Comparison of ENCODE assay signal across 8 cellular contexts in the genomic region with DNA sequence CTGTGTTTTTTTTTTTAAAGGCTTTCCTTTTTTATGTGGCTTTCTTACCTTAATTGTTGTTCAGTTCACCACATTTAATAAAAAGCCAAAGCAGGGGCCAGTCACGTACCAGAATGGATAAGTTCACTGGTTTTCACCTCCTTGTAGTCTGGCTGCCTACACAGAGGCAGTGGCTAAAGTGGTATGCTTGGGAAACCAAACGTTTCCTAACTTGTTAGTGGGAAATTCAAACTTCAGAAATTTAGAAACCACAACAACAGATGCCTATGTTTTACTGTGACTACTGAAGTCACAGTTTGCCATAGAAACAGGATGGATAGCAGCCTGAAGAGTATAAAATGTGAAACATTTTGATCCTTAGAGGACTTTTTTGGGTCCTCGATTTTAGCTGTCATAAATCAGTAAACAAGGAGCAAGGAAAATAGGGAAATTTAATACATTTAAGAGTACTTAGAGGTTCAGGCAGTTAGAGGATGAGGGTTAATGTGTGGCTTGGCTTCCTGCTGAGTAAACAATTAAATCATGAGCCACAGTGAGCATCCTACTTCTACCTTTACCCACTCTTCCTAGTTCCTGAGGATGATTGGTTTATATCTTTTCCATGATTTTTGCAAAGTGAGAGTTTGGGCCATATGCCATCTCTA. TPM values are rescaled to one million over a fixed set of nuclear protein-coding genes. Genes with fewer than 3 reads are reported as not detected.
DNase-seq lines count a peak whose midpoint lies in the region; ATAC-seq, FAIRE-seq and TF ChIP-seq lines count a peak whose summit lies in the region.
"Had no signal": no experiment of that assay in that cellular context is flagged by ENCODE, and none has a peak within 500 bp of the region (broad histone marks: within the 10 kb centered on the region; RNA-seq: fewer than 3 reads in every experiment).

No MANE protein-coding gene starts in this region.

- H3K27ac Mint-ChIP-seq in chondrocyte (ENCODE audit: unreplicated experiment) = peak overlapping the region; percentile 96

- peaks cover 33% of the 10 kb centered on the region for H3K36me3 Mint-ChIP-seq in chondrocyte (ENCODE audit: low read depth)

- H3K4me2 ChIP-seq in skeletal muscle satellite cell (ENCODE audit: low read length) = peak overlapping the region; percentile 15

- peak; percentile 61 for FAIRE-seq in GM18507 (lab: Jason Lieb, UNC)

- H3K27me3 ChIP-seq in skeletal muscle satellite cell (ENCODE audit: control insufficient read depth, insufficient read depth, low read length) = no peaks in the 10 kb centered on the region

- H3K4me3 ChIP-seq in skeletal muscle satellite cell (ENCODE audit: low read length) = no peak overlapping the region

- peak overlapping the region; percentile 71 for H3K9ac ChIP-seq in skeletal muscle satellite cell (ENCODE audit: low read depth, low read length)

- no peak overlapping the region for H3K4me3 Mint-ChIP-seq in chondrocyte (ENCODE audit: unreplicated experiment)

- ATAC-seq in GM21786 (IDR thresholded peaks at IDR 0.05; ENCODE audit: unreplicated experiment) (no peak), left ventricle myocardium superior (no peak)

- peaks cover 53% of the 10 kb centered on the region for H3K4me1 ChIP-seq in skeletal muscle satellite cell (ENCODE audit: control insufficient read depth, insufficient read depth, low read length)

- DNase-seq in GM18507 (ENCODE audit: extremely low spot score, insufficient read length, low read depth) = no peak
- peak; percentile 66 for DNase-seq in MV-4-11 (lab: John Stamatoyannopoulos, UW)
- no peak for DNase-seq in chondrocyte (ENCODE audit: low spot score)
- DNase-seq in left ventricle myocardium superior = no peak
- no peak for DNase-seq in SW480 (ENCODE audit: low spot score)
- DNase-seq: NCI-H1436 had no signal

- H3K9me3 ChIP-seq in skeletal muscle satellite cell (replicated peaks; ENCODE audit: low read length) = no peaks in the 10 kb centered on the region

- H3K36me3 ChIP-seq in skeletal muscle satellite cell (ENCODE audit: insufficient read depth, low read length) = peaks cover 16% of the 10 kb centered on the region

- no peaks in the 10 kb centered on the region for H3K27me3 Mint-ChIP-seq in chondrocyte (ENCODE audit: low read depth)

- TF ChIP-seq CTCF in chondrocyte (IDR thresholded peaks at IDR 0.05) = no peak

- peaks cover 97% of the 10 kb centered on the region for H3K4me1 Mint-ChIP-seq in chondrocyte (ENCODE audit: low read depth)

- H3K9me3 Mint-ChIP-seq in chondrocyte (ENCODE audit: low read depth) = no peaks in the 10 kb centered on the region

- intact Hi-C loops in left ventricle myocardium superior (cut with micrococcal nuclease) = no loop called here

RNA-seq across cellular contexts. Expression of a gene that starts 48.6 kb away (rescaled TPM):
- 19.5 to 57.6 TPM (median 22.3 TPM) in 3 replicates for total RNA-seq in chondrocyte
- 22.1 and 23.8 TPM in 2 replicates for total RNA-seq in skeletal muscle satellite cell (2012; rRNA removed)
- total RNA-seq in left ventricle myocardium superior = 34.5 TPM
